In genomic region chr3:126356373-126357298, GRCh38 we compare ENCODE assay signal across 9 cellular contexts. TPM values are rescaled to one million over a fixed set of nuclear protein-coding genes. Genes with fewer than 3 reads are reported as not detected.
A peak's percentile ranks its signal among the peaks of the same experiment; 100 is the strongest.
DNase-seq lines count a peak whose midpoint lies in the region; ATAC-seq and TF ChIP-seq lines count a peak whose summit lies in the region.
"Had no signal": no experiment of that assay in that cellular context is flagged by ENCODE, and none has a peak within 500 bp of the region (broad histone marks: within the 10 kb centered on the region; RNA-seq: fewer than 3 reads in every experiment).

No MANE protein-coding gene starts in this region.

- WGBS in smooth muscle cell (ENCODE audit: low lambda C conversion rate) = under 1% methylated on average over 52 of the region's 105 CpGs

- no peaks in the 10 kb centered on the region for H3K79me2 ChIP-seq in smooth muscle cell (ENCODE audit: low read depth)

- H3K27ac Mint-ChIP-seq in CD4-positive, alpha-beta memory T cell = peak overlapping the region in 3 of 7 donors; percentile 35 to 67 (median 60)

- no peaks in the 10 kb centered on the region for H3K9me3 Mint-ChIP-seq in CD4-positive, alpha-beta memory T cell

- H3K27ac ChIP-seq in CD4-positive, alpha-beta memory T cell (ENCODE audit: low read depth, low read length) = no peak overlapping the region
- no peak overlapping the region for H3K27ac ChIP-seq in smooth muscle cell (ENCODE audit: low read depth)

- peaks cover 40% of the 10 kb centered on the region for H3K27me3 ChIP-seq in CD4-positive, alpha-beta memory T cell (ENCODE audit: insufficient read depth, low read length)
- H3K27me3 ChIP-seq in smooth muscle cell (ENCODE audit: low read depth) = peaks cover 32% of the 10 kb centered on the region

- peaks cover 34 to 39% of the 10 kb centered on the region in 2 donors for H3K27me3 Mint-ChIP-seq in CD4-positive, alpha-beta memory T cell

- no peaks in the 10 kb centered on the region for H3K36me3 Mint-ChIP-seq in CD4-positive, alpha-beta memory T cell

- no peaks in the 10 kb centered on the region for H3K9me3 ChIP-seq in CD4-positive, alpha-beta memory T cell (ENCODE audit: control insufficient read depth in 1 of 2, low read length in 2 of 2)
- H3K9me3 ChIP-seq in smooth muscle cell (replicated peaks; ENCODE audit: low read depth) = no peaks in the 10 kb centered on the region

- peak in 4 of 5 donors; percentile 14 to 23 (median 19) for DNase-seq in CD4-positive, alpha-beta memory T cell
- DNase-seq in astrocyte of the spinal cord (ENCODE audit: low read depth, low spot score) (no peak), iPS-NIHi7 (ENCODE audit: extremely low spot score) (peak; percentile 33), smooth muscle cell (lab: John Stamatoyannopoulos, UW; ENCODE audit: unreplicated experiment) (peak; percentile 38)
- no peak for DNase-seq in activated CD4-positive, alpha-beta T cell treated with anti-CD3 and anti-CD28 coated beads, Interleukin-2, amount 50 U/mL, for 48 hours

- peak overlapping the region; percentile 94 for H2AFZ ChIP-seq in smooth muscle cell (ENCODE audit: low read depth)

- in situ Hi-C loops in astrocyte of the spinal cord (cut with HindIII; ENCODE audit: low sequenced_read_pairs) = no loop called here

- intact Hi-C loops in CD4-positive, alpha-beta memory T cell (cut with micrococcal nuclease) = loop anchor here (2.0 to 5.0 kb wide), 4 partner anchors 120 to 440 kb away; partner anchors contain the start of genes CHCHD6 and SLC41A3

- CTCF ChIA-PET in CD4-positive, alpha-beta memory T cell (lab: Charles Lee; ENCODE audit: partially characterized antibody) = no interaction called here

- peak overlapping the region; percentile 79 to 93 (median 85) for H3K4me3 Mint-ChIP-seq in CD4-positive, alpha-beta memory T cell

- peaks cover 9 to 25% (median 12%) of the 10 kb centered on the region in 4 donors for H3K4me1 Mint-ChIP-seq in CD4-positive, alpha-beta memory T cell

- no peaks in the 10 kb centered on the region for H3K36me3 ChIP-seq in CD4-positive, alpha-beta memory T cell (ENCODE audit: insufficient read depth, low read length)
- no peaks in the 10 kb centered on the region for H3K36me3 ChIP-seq in smooth muscle cell (ENCODE audit: low read depth)

- peak overlapping the region; percentile 97 for H3K4me2 ChIP-seq in smooth muscle cell

- peak overlapping the region in 1 of 2 donors; percentile 19 for H3K4me3 ChIP-seq in CD4-positive, alpha-beta memory T cell (ENCODE audit: low read length in 2 of 2)
- H3K4me3 ChIP-seq in astrocyte of the spinal cord (ENCODE audit: low read depth, low read length) (peak overlapping the region; percentile 26), smooth muscle cell (peak overlapping the region; percentile 61)

- TF ChIP-seq CTCF in astrocyte of the spinal cord (IDR thresholded peaks at IDR 0.05; ENCODE audit: low read depth, low read length) = no peak
- TF ChIP-seq CTCF in smooth muscle cell (IDR thresholded peaks at IDR 0.05; ENCODE audit: borderline replicate concordance, insufficient read depth, poor library complexity, severe bottlenecking) = no peak

- H3K4me1 ChIP-seq in CD4-positive, alpha-beta memory T cell (ENCODE audit: insufficient read depth, low read length) = peaks cover 9% of the 10 kb centered on the region
- H3K4me1 ChIP-seq in smooth muscle cell (ENCODE audit: low read depth) = peaks cover 11% of the 10 kb centered on the region

- POLR2A ChIA-PET in CD4-positive, alpha-beta memory T cell (lab: Charles Lee; ENCODE audit: partially characterized antibody) = no interaction called here

- ATAC-seq in HG03135 (IDR thresholded peaks at IDR 0.05; ENCODE audit: unreplicated experiment) (peak; percentile 17), GM18870 (IDR thresholded peaks at IDR 0.05; ENCODE audit: unreplicated experiment) (no peak), HG03378 (IDR thresholded peaks at IDR 0.05; ENCODE audit: unreplicated experiment) (no peak)

- H3F3A ChIP-seq in smooth muscle cell (ENCODE audit: low read depth) = no peaks in the 10 kb centered on the region

- no peak overlapping the region for H3K9ac ChIP-seq in smooth muscle cell (ENCODE audit: low read depth)

- no peaks in the 10 kb centered on the region for H4K20me1 ChIP-seq in smooth muscle cell (ENCODE audit: low read depth)

RNA-seq across cellular contexts. Expression of gene KLF15, which starts 0.6 kb away (rescaled TPM):
- under 1 TPM; 0.67 to 0.72 TPM for total RNA-seq in CD4-positive, alpha-beta memory T cell
- not detected for polyA plus RNA-seq in CD4-positive, alpha-beta memory T cell
- not detected in 2 replicates for total RNA-seq in smooth muscle cell
- polyA plus RNA-seq in smooth muscle cell = 0.13 TPM in 1 of 2 replicates, not detected in the other

RNA-seq across cellular contexts. Expression of gene CFAP100, which starts 38.1 kb away (rescaled TPM):
- total RNA-seq in CD4-positive, alpha-beta memory T cell = not detected
- polyA plus RNA-seq in CD4-positive, alpha-beta memory T cell = not detected
- total RNA-seq in smooth muscle cell = not detected in 2 replicates
- not detected in 2 replicates for polyA plus RNA-seq in smooth muscle cell
- total RNA-seq: LHCN-M2 had no signal

Comparison
In these comparisons a context has a peak if more than half of its experiments do, and no peak if none do; other contexts are left out.
1. DNase-seq: peak in CD4-positive, alpha-beta memory T cell (4 of 5), iPS-NIHi7 (single experiment) and smooth muscle cell (single experiment); none in astrocyte of the spinal cord (single experiment) and activated CD4-positive, alpha-beta T cell treated with anti-CD3 and anti-CD28 coated beads, Interleukin-2, amount 50 U/mL, for 48 hours (0 of 2).